In genomic region chr4:125827338-125828074, GRCh38 we compare ENCODE assay signal across 1 cellular context.
TF ChIP-seq lines count a peak whose summit lies in the region.

No MANE protein-coding gene starts in this region.

TF ChIP-seq in SK-N-SH, 30 proteins besides CTCF, POLR2A, EP300 and RAD21 (continued from another document):
- TF ChIP-seq, protein P1, sequence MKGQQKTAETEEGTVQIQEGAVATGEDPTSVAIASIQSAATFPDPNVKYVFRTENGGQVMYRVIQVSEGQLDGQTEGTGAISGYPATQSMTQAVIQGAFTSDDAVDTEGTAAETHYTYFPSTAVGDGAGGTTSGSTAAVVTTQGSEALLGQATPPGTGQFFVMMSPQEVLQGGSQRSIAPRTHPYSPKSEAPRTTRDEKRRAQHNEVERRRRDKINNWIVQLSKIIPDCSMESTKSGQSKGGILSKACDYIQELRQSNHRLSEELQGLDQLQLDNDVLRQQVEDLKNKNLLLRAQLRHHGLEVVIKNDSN (IDR thresholded peaks at IDR 0.05; ENCODE audit: borderline replicate concordance, low read depth): no peak
- TF ChIP-seq EZH2phosphoT487 (IDR thresholded peaks at IDR 0.05; ENCODE audit: borderline replicate concordance, low read depth) (no peak), GATA2 (CRISPR knock-in tag; IDR thresholded peaks at IDR 0.05) (no peak), RXRA (IDR thresholded peaks at IDR 0.05; ENCODE audit: borderline replicate concordance, low read depth) (no peak)
